Comparison of ENCODE assay signal across 8 cellular contexts in the genomic region with DNA sequence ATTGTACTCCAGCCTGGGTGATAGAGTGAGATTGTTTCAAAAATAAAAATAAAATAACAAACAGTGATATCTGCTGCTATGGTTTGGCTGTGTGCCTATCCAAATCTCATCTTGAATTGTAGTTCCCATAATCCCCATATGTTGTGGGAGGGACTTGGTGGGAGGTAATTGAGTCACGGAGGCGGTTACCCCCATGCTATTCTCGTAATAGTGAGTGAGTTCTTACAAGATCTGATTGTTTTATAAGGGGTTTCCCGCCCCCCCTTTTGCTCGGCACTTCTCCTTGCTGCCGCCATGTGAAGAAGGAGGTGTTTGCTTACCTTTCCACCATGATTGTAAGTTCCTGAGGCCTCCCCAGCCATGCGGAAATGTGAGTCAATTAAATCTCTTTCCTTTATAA. TPM values are rescaled to one million over a fixed set of nuclear protein-coding genes. Genes with fewer than 3 reads are reported as not detected.
"Had no signal": no experiment of that assay in that cellular context is flagged by ENCODE, and none has a peak within 500 bp of the region (broad histone marks: within the 10 kb centered on the region; RNA-seq: fewer than 3 reads in every experiment).

No MANE protein-coding gene starts in this region.

- H3K4me3 ChIP-seq: GM23338 had no signal

- DNase-seq: H9, HCEC 1CT, HFFc6, KBM-7 had no signal

- H3K27ac ChIP-seq: HL-60 had no signal

- ATAC-seq: GM23338, HepG2 had no signal

RNA-seq across cellular contexts. Expression of gene ACTL8, which starts 47.8 kb away (rescaled TPM):
- total RNA-seq: H9 had no signal
- polyA plus RNA-seq: IgD-negative memory B cell had no signal
